In genomic region chr6:106895703-106896040, GRCh38 we compare ENCODE assay signal across 20 cellular contexts.
A peak's percentile ranks its signal among the peaks of the same experiment; 100 is the strongest.
DNase-seq lines count a peak whose midpoint lies in the region; ATAC-seq, FAIRE-seq and TF ChIP-seq lines count a peak whose summit lies in the region.
"Had no signal": no experiment of that assay in that cellular context is flagged by ENCODE, and none has a peak within 500 bp of the region (broad histone marks: within the 10 kb centered on the region; RNA-seq: fewer than 3 reads in every experiment).

No MANE protein-coding gene starts in this region.

- H3K27ac Mint-ChIP-seq in H9, result peak overlapping the region; percentile 20 to 92 (median 40); a peak in 6 of 7 replicates

- H3K4ac ChIP-seq in H9 (ENCODE audit: low read depth, low read length), result no peak overlapping the region

- no peaks in the 10 kb centered on the region for H3K27me3 ChIP-seq in H9 (ENCODE audit: insufficient read depth, low read length)
- no peaks in the 10 kb centered on the region for H3K27me3 ChIP-seq in HUES64 (ENCODE audit: insufficient read depth, low read length)
- H3K27me3 ChIP-seq in esophagus squamous epithelium, result no peaks in the 10 kb centered on the region
- H3K27me3 ChIP-seq in keratinocyte (ENCODE audit: control insufficient read depth, extremely low read depth, insufficient read depth, low read length), result no peaks in the 10 kb centered on the region
- H3K27me3 ChIP-seq in pancreas, result no peaks in the 10 kb centered on the region
- H3K27me3 ChIP-seq: MG63, SJCRH30 had no signal

- H3K9me1 ChIP-seq in keratinocyte (ENCODE audit: control insufficient read depth, extremely low read depth, insufficient read depth, low read length), result no peaks in the 10 kb centered on the region

- no peak overlapping the region for H2AFZ ChIP-seq in H9 (ENCODE audit: low read length)
- H2AFZ ChIP-seq in keratinocyte (ENCODE audit: control insufficient read depth, low read length), result no peak overlapping the region

- no peak overlapping the region for H2BK5ac ChIP-seq in H9 (ENCODE audit: insufficient read length, low read length)

- H4K20me1 ChIP-seq in H9 (ENCODE audit: control insufficient read depth, insufficient read depth, insufficient read length) (no peaks in the 10 kb centered on the region), keratinocyte (ENCODE audit: control insufficient read depth, extremely low read depth, insufficient read depth, low read length) (no peaks in the 10 kb centered on the region)

- H2AK5ac ChIP-seq in H9 (ENCODE audit: insufficient read length, low read length), result no peak overlapping the region

- H3K4me2 ChIP-seq in H9 (ENCODE audit: insufficient read depth, insufficient read length, low read length) (no peak overlapping the region), keratinocyte (ENCODE audit: control insufficient read depth, extremely low read depth, insufficient read depth, low read depth, low read length) (no peak overlapping the region)

- H3K18ac ChIP-seq in H9 (ENCODE audit: insufficient read length, low read depth, low read length), result no peak overlapping the region

- FAIRE-seq in keratinocyte (lab: Jason Lieb, UNC) (no peak), pancreas (lab: Jason Lieb, UNC) (no peak)

- DNase-seq in H9, result peak; percentile 47
- DNase-seq in esophagus squamous epithelium (lab: John Stamatoyannopoulos, UW), result no peak
- no peak for DNase-seq in keratinocyte (ENCODE audit: low read depth, low spot score)
- DNase-seq in GOT3 (lab: John Stamatoyannopoulos, UW), result no peak
- no peak for DNase-seq in pancreas
- no peak for DNase-seq in stimulated activated naive CD4-positive, alpha-beta T cell treated with Interleukin-2 at 50 U/mL for 16 hours (lab: John Stamatoyannopoulos, UW)
- DNase-seq: DMS153; DND-41; KBM-7; MG63; NCI-H1105 treated with DMSO at 0.1 percent for 48 hours; NCI-H446; NCI-H524 treated with DMSO at 0.1 percent for 48 hours; NCI-H82; NK-92 treated with Interleukin-12 subunit alpha and Interleukin-12 subunit beta, amount 100 ng/mL, for 24 hours; SJCRH30 had no signal

- intact Hi-C loops in esophagus squamous epithelium (cut with DNase I), result no loop called here
- intact Hi-C loops in pancreas (cut with DNase I), result no loop called here

- H3K4me3 Mint-ChIP-seq in H9, result no peak overlapping the region; a peak in 1 of 5 replicates

- ATAC-seq in pancreas, result no peak
- ATAC-seq in GM21619 (IDR thresholded peaks at IDR 0.05; ENCODE audit: unreplicated experiment), result no peak
- ATAC-seq: Right ventricle myocardium inferior, SK-N-SH treated with all-trans-retinoic acid at 6 μM for 48 hours had no signal

- H2BK12ac ChIP-seq in H9 (ENCODE audit: insufficient read length, low read depth, low read length), result no peak overlapping the region

- H3T11ph ChIP-seq in H9 (ENCODE audit: low read length), result no peak overlapping the region

- TF ChIP-seq CTCF in H9 (conservative IDR thresholded peaks at IDR 0.05), result no peak
- TF ChIP-seq CTCF in esophagus squamous epithelium (IDR thresholded peaks at IDR 0.05), result no peak
- no peak for TF ChIP-seq CTCF in keratinocyte (optimal IDR thresholded peaks at IDR 0.05 in 1 of 3, IDR thresholded peaks at IDR 0.05 in 1 of 3, conservative IDR thresholded peaks at IDR 0.05 in 1 of 3; ENCODE audit: extremely low read depth in 1 of 3, insufficient read depth in 2 of 3, low read length in 3 of 3)
- no peak for TF ChIP-seq CTCF in pancreas (IDR thresholded peaks at IDR 0.05)

- H3K27ac ChIP-seq in H9 (ENCODE audit: insufficient read length, low read depth, low read length), result peak overlapping the region; percentile 51
- peak overlapping the region; percentile 94; the same call in 1 of the 2 replicates for H3K27ac ChIP-seq in HUES64 (ENCODE audit: low read depth, low read length)
- peak overlapping the region in 3 of 4 donors; percentile 49 to 68 (median 63) for H3K27ac ChIP-seq in esophagus squamous epithelium
- H3K27ac ChIP-seq in keratinocyte (ENCODE audit: control insufficient read depth, insufficient read depth, low read length), result peak overlapping the region; percentile 33
- H3K27ac ChIP-seq in pancreas, result no peak overlapping the region
- H3K27ac ChIP-seq: SJCRH30 had no signal

- no peak overlapping the region for H4K91ac ChIP-seq in H9 (ENCODE audit: insufficient read length, low read depth, low read length)

- no peak overlapping the region for H2BK120ac ChIP-seq in H9 (ENCODE audit: low read depth, low read length, poor library complexity, severe bottlenecking)

- H3K23me2 ChIP-seq in H9 (ENCODE audit: insufficient read length, low read depth, low read length, poor library complexity, severe bottlenecking), result no peaks in the 10 kb centered on the region

- H3K27me3 Mint-ChIP-seq in H9 (ENCODE audit: low read depth), result no peaks in the 10 kb centered on the region

- H3K4me3 ChIP-seq in HUES64 (ENCODE audit: low read length), result no peak overlapping the region
- H3K4me3 ChIP-seq in esophagus squamous epithelium, result no peak overlapping the region
- no peak overlapping the region for H3K4me3 ChIP-seq in keratinocyte (ENCODE audit: control insufficient read depth in 2 of 3, extremely low read depth in 1 of 3, insufficient read depth in 2 of 3, low read depth in 1 of 3, low read length in 3 of 3)
- no peak overlapping the region for H3K4me3 ChIP-seq in pancreas
- H3K4me3 ChIP-seq: MG63, SJCRH30 had no signal

- no peaks in the 10 kb centered on the region for H3K79me1 ChIP-seq in H9 (ENCODE audit: insufficient read depth, low read depth, low read length, poor library complexity, severe bottlenecking)

- no peak overlapping the region for H4K8ac ChIP-seq in H9 (replicated peaks; ENCODE audit: insufficient read length, low read depth, low read length)

- H3K56ac ChIP-seq in H9 (ENCODE audit: insufficient read length, low read depth, low read length), result no peak overlapping the region

- H4K5ac ChIP-seq in H9 (ENCODE audit: insufficient read length, low read depth, low read length), result no peak overlapping the region

- peaks cover 13 to 19% of the 10 kb centered on the region in 2 experiments for H3K9me3 Mint-ChIP-seq in H9

- H3K14ac ChIP-seq in H9 (ENCODE audit: insufficient read depth, low read length), result no peak overlapping the region

- peaks cover 7 to 29% (median 14%) of the 10 kb centered on the region in 3 experiments for H3K36me3 Mint-ChIP-seq in H9 (ENCODE audit: insufficient read depth in 1 of 3, low read depth in 3 of 3)

- H2BK15ac ChIP-seq in H9 (ENCODE audit: low read depth, low read length), result no peak overlapping the region

- H3K9me3 ChIP-seq in H9 (ENCODE audit: control insufficient read depth, low read depth, low read length) (peaks cover 4% of the 10 kb centered on the region), HUES64 (ENCODE audit: insufficient read depth, low read depth, low read length) (peaks cover 14% of the 10 kb centered on the region), esophagus squamous epithelium (peaks cover 0 to 11% (median 0%) of the 10 kb centered on the region in 3 donors), keratinocyte (ENCODE audit: control insufficient read depth, low read depth, low read length) (no peaks in the 10 kb centered on the region), pancreas (no peaks in the 10 kb centered on the region)
- H3K9me3 ChIP-seq: MG63 had no signal

- no peak overlapping the region for H3K23ac ChIP-seq in H9 (ENCODE audit: insufficient read length, low read depth, low read length)

- peaks cover 31 to 33% of the 10 kb centered on the region in 2 experiments for H3K4me1 Mint-ChIP-seq in H9

- no peaks in the 10 kb centered on the region for H3K36me3 ChIP-seq in HUES64 (ENCODE audit: insufficient read depth, low read length)
- H3K36me3 ChIP-seq in esophagus squamous epithelium, result no peaks in the 10 kb centered on the region
- H3K36me3 ChIP-seq in keratinocyte (ENCODE audit: control insufficient read depth in 2 of 2, extremely low read depth in 1 of 2, insufficient read depth in 2 of 2, low read length in 2 of 2), result no peaks in the 10 kb centered on the region
- no peaks in the 10 kb centered on the region for H3K36me3 ChIP-seq in pancreas
- H3K36me3 ChIP-seq: MG63, SJCRH30 had no signal

- dilution Hi-C loops in keratinocyte (cut with MboI; ENCODE audit: extremely low pct_ligation_motif_present, low sequenced_read_pairs), result no loop called here

- peaks cover 4% of the 10 kb centered on the region; the same call in 1 of the 2 replicates for H3K4me1 ChIP-seq in H9 (ENCODE audit: insufficient read depth, low read length)
- H3K4me1 ChIP-seq in HUES64 (ENCODE audit: insufficient read depth, low read length), result peaks cover 17% of the 10 kb centered on the region
- no peaks in the 10 kb centered on the region for H3K4me1 ChIP-seq in esophagus squamous epithelium
- no peaks in the 10 kb centered on the region for H3K4me1 ChIP-seq in keratinocyte (ENCODE audit: control insufficient read depth, extremely low read depth, insufficient read depth, low read length)
- no peaks in the 10 kb centered on the region for H3K4me1 ChIP-seq in pancreas
- H3K4me1 ChIP-seq: SJCRH30 had no signal

- no CpG with 5 or more reads among the region's 5 CpGs for WGBS in H9 (ENCODE audit: extremely low coverage, insufficient read length, low lambda C conversion rate)
- WGBS in HUES64, result 40% methylated on average over 5 of the region's 5 CpGs
- 82 to 86% methylated on average over 5 of the region's 5 CpGs for WGBS in esophagus squamous epithelium, 2 donors
- 68 to 72% methylated on average over 5 of the region's 5 CpGs for WGBS in pancreas, 2 donors

- no peak for TF ChIP-seq POLR2A in esophagus squamous epithelium (IDR thresholded peaks at IDR 0.05)

- H3K9ac ChIP-seq in H9 (ENCODE audit: extremely low read depth, insufficient read length, low read length), result no peak overlapping the region
- H3K9ac ChIP-seq in HUES64 (ENCODE audit: low read depth, low read length), result no peak overlapping the region
- H3K9ac ChIP-seq in keratinocyte (ENCODE audit: control insufficient read depth, extremely low read depth, insufficient read depth, low read length), result no peak overlapping the region

- no peak overlapping the region for H2BK20ac ChIP-seq in H9 (ENCODE audit: low read depth, low read length, poor library complexity, severe bottlenecking)

- H3K79me2 ChIP-seq in H9 (ENCODE audit: insufficient read depth, low read length), result no peaks in the 10 kb centered on the region
- no peaks in the 10 kb centered on the region for H3K79me2 ChIP-seq in keratinocyte (ENCODE audit: control insufficient read depth, insufficient read depth, low read length)

Comparison
In these comparisons a context has a peak if more than half of its experiments do, and no peak if none do; other contexts are left out.
1. H3K27ac ChIP-seq: peak in H9 (single experiment), HUES64 (single experiment), esophagus squamous epithelium (3 of 4) and keratinocyte (single experiment); none in pancreas (0 of 4).